ENCODE assay signal across 31 cellular contexts in the genomic region with DNA sequence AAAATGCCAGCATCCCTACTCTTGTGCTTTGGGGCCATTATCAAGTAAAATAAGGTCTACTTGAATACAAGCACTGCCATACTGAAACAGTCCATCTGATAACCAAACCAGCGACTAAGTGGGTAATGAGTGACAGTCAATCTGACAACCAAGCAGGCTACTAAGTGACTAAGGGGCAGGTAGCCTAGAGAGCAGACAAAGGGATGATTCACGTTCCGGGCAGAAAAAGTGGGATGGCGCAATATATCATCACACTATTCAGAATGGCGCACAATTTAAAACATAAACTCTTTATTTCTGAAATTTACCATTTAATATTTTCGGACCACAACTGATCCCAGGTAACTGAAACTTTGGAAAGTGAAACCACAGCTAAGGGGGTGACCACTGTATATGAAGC. TPM values are rescaled to one million over a fixed set of nuclear protein-coding genes. Genes with fewer than 3 reads are reported as not detected.
A peak's percentile ranks its signal among the peaks of the same experiment; 100 is the strongest.
DNase-seq lines count a peak whose midpoint lies in the region; ATAC-seq, FAIRE-seq and TF ChIP-seq lines count a peak whose summit lies in the region.
"Had no signal": no experiment of that assay in that cellular context is flagged by ENCODE, and none has a peak within 500 bp of the region (broad histone marks: within the 10 kb centered on the region; RNA-seq: fewer than 3 reads in every experiment).

No MANE protein-coding gene starts in this region.

- no peak overlapping the region for H3K9ac ChIP-seq in PC-3 (ENCODE audit: low read length)

- no peaks in the 10 kb centered on the region for H3K9me3 ChIP-seq in PC-3 (ENCODE audit: low read length)
- H3K9me3 ChIP-seq: ascending aorta, colonic mucosa, psoas muscle, thyroid gland had no signal

- no peak overlapping the region for H3K27ac ChIP-seq in PC-3 (ENCODE audit: low read length)
- H3K27ac ChIP-seq: ascending aorta, colonic mucosa, psoas muscle, SK-N-MC, thyroid gland had no signal

- no peaks in the 10 kb centered on the region for H3K79me2 ChIP-seq in PC-3 (ENCODE audit: low read length)

- no peak for TF ChIP-seq CTCF in PC-3 (conservative IDR thresholded peaks at IDR 0.05; ENCODE audit: low read depth, low read length)
- TF ChIP-seq CTCF in bronchial epithelial cell (IDR thresholded peaks at IDR 0.05; ENCODE audit: insufficient read depth, low read length, severe bottlenecking): no peak

- DNase-seq in HPDE6-E6E7 (ENCODE audit: extremely low spot score): peak; percentile 64
- DNase-seq in PC-3: peak; percentile 86
- peak; percentile 74 for DNase-seq in bronchial epithelial cell (ENCODE audit: low read depth)
- no peak for DNase-seq in urothelium cell line (ENCODE audit: low spot score)
- DNase-seq in NCI-H510A treated with DMSO at 0.1 percent for 48 hours (lab: John Stamatoyannopoulos, UW): no peak
- DNase-seq in NCI-H345 (lab: John Stamatoyannopoulos, UW): no peak
- DNase-seq: activated CD4-positive, alpha-beta T cell treated with anti-CD3 and anti-CD28 coated beads, Interleukin-2, amount 50 U/mL, for 1 hour; activated CD4-positive, CD25-positive, alpha-beta regulatory T cell; activated gamma-delta T cell; activated naive CD8-positive, alpha-beta T cell treated with anti-CD3 and anti-CD28 coated beads, Interleukin-2, amount 10 ng/mL, durations not matched to agents 7 days and 5 days; activated T-cell treated with anti-CD3 and anti-CD28 coated beads, Interleukin-2, amount 50 U/mL, for 24 hours; colonic mucosa; DMS79; effector memory CD4-positive, alpha-beta T cell; GOT3; islet precursor cell; KG1; left ventricle myocardium superior; MM.1S; naive B cell; NCI-H1436; NCI-H2081 treated with DMSO at 0.1 percent for 48 hours; NCI-H226; NCI-H748 treated with DMSO at 0.1 percent for 48 hours; psoas muscle; stimulated activated CD4-positive, alpha-beta T cell treated with anti-CD3 and anti-CD28 coated beads, Interleukin-4, amount 100 ng/mL, for 24 hours; thyroid gland had no signal

- no peak overlapping the region for H2AFZ ChIP-seq in PC-3 (ENCODE audit: low read length)

- no TSS peak for BruUV-seq in PC-3 (replicated peaks; lab: Mats Ljungman, UMichigan)

- H3K36me3 ChIP-seq in PC-3 (ENCODE audit: low read depth, low read length): no peaks in the 10 kb centered on the region
- H3K36me3 ChIP-seq in bronchial epithelial cell (ENCODE audit: control insufficient read depth, insufficient read depth, low read length): no peaks in the 10 kb centered on the region
- H3K36me3 ChIP-seq: ascending aorta, colonic mucosa, thyroid gland had no signal

- peak overlapping the region; percentile 26; the same call in 1 of the 2 replicates for H3K4me2 ChIP-seq in PC-3 (ENCODE audit: low read length)

- intact Hi-C loops in PC-3 (cut with micrococcal nuclease): loop anchor here (5.0 to 10.0 kb wide), 4 partner anchors 98 to 274 kb away; no protein-coding TSS in a partner anchor

- H3K9me2 ChIP-seq in PC-3 (replicated peaks; ENCODE audit: low read length): no peaks in the 10 kb centered on the region

- H4K20me1 ChIP-seq in PC-3 (ENCODE audit: low read length): no peaks in the 10 kb centered on the region

- peaks cover 9% of the 10 kb centered on the region for H3F3A ChIP-seq in PC-3 (ENCODE audit: low read length, unreplicated experiment)

- H3K4me3 ChIP-seq in PC-3 (ENCODE audit: low read length) (no peak overlapping the region), bronchial epithelial cell (ENCODE audit: low read depth, low read length) (no peak overlapping the region)
- H3K4me3 ChIP-seq: ascending aorta, colonic mucosa, psoas muscle, SK-N-MC, thyroid gland had no signal

- no peaks in the 10 kb centered on the region for H3K27me3 ChIP-seq in PC-3 (ENCODE audit: low read length)
- H3K27me3 ChIP-seq in bronchial epithelial cell (ENCODE audit: control insufficient read depth, insufficient read depth, low read length): no peaks in the 10 kb centered on the region
- H3K27me3 ChIP-seq: ascending aorta, colonic mucosa, thyroid gland had no signal

- CTCF ChIA-PET in PC-3 (lab: Charles Lee): no interaction called here

- peaks cover 74% of the 10 kb centered on the region for H3K4me1 ChIP-seq in PC-3 (ENCODE audit: insufficient read depth, low read length)
- H3K4me1 ChIP-seq: colonic mucosa, psoas muscle, thyroid gland had no signal

- no peak for FAIRE-seq in bronchial epithelial cell (lab: Jason Lieb, UNC)
- peak; percentile 81 for FAIRE-seq in urothelium cell line (lab: Jason Lieb, UNC)
- FAIRE-seq: HTR-8/SVneo had no signal

- POLR2A ChIA-PET in PC-3 (lab: Charles Lee; ENCODE audit: unreplicated experiment): no interaction called here

- ATAC-seq in PC-3: no peak
- no peak for ATAC-seq in GM19324 (IDR thresholded peaks at IDR 0.05; ENCODE audit: low FRiP score, unreplicated experiment)
- ATAC-seq: left ventricle myocardium superior, psoas muscle had no signal

RNA-seq across cellular contexts. Expression of a gene that starts 17.7 kb away (rescaled TPM):
- total RNA-seq in PC-3 (2014; rRNA removed) (0.86 and 2.4 TPM in 2 replicates), bronchial epithelial cell (1.1 and 6.1 TPM in 2 replicates)
- total RNA-seq: activated naive CD8-positive, alpha-beta T cell treated with anti-CD3 and anti-CD28 coated beads, Interleukin-2, amount 10 ng/mL, durations not matched to agents 7 days and 5 days had no signal

Comparison
In these comparisons a context has a peak if more than half of its experiments do, and no peak if none do; other contexts are left out.
1. DNase-seq: peak in HPDE6-E6E7 (single experiment), PC-3 (single experiment) and bronchial epithelial cell (single experiment); none in urothelium cell line (single experiment), NCI-H510A treated with DMSO at 0.1 percent for 48 hours (single experiment) and NCI-H345 (single experiment).